Comparison of ENCODE assay signal across 25 cellular contexts in genomic region chr5:135934939-135935338, GRCh38. TPM values are rescaled to one million over a fixed set of nuclear protein-coding genes. Genes with fewer than 3 reads are reported as not detected.
A peak's percentile ranks its signal among the peaks of the same experiment; 100 is the strongest.
DNase-seq lines count a peak whose midpoint lies in the region; ATAC-seq and TF ChIP-seq lines count a peak whose summit lies in the region.
"Had no signal": no experiment of that assay in that cellular context is flagged by ENCODE, and none has a peak within 500 bp of the region (broad histone marks: within the 10 kb centered on the region; RNA-seq: fewer than 3 reads in every experiment).

No MANE protein-coding gene starts in this region.

- no peak overlapping the region for H3K4me3 ChIP-seq in HCT116 (replicated peaks in 1 of 2; ENCODE audit: low read depth in 1 of 2, low read length in 2 of 2)
- no peak overlapping the region for H3K4me3 ChIP-seq in SK-N-SH (ENCODE audit: low read depth in 2 of 2, low read length in 1 of 2)
- H3K4me3 ChIP-seq in osteoblast (ENCODE audit: insufficient read depth, low read length) = no peak overlapping the region
- H3K4me3 ChIP-seq: BLaER1 treated with 17β-estradiol and CSF1 and Interleukin-3, amounts not matched to agents 10 nM and 100 nM; HAP-1; lung; SJSA1; smooth muscle cell; uterus had no signal

- H3K9me2 ChIP-seq in HCT116 (ENCODE audit: insufficient read depth) (no peaks in the 10 kb centered on the region), SK-N-SH (no peaks in the 10 kb centered on the region)

- TF ChIP-seq POLR2A in HCT116 (IDR thresholded peaks at IDR 0.05; ENCODE audit: borderline replicate concordance, extremely low read depth, insufficient read depth, insufficient read length) = no peak

- DNase-seq in HCT116 (ENCODE audit: low read depth, low spot score) (no peak), SK-N-SH (no peak), fibroblast of peridontal ligament (ENCODE audit: extremely low read depth) (peak; percentile 47), osteoblast (ENCODE audit: insufficient read length, low spot score, missing footprints) (peak; percentile 73), inferior parietal cortex (ENCODE audit: extremely low spot score) (no peak), T1000 (lab: John Stamatoyannopoulos, UW) (no peak)
- DNase-seq in activated CD4-positive, alpha-beta T cell treated with anti-CD3 and anti-CD28 coated beads, Interleukin-2, amount 10 ng/mL, durations not matched to agents 7 days and 5 days = no peak
- DNase-seq: activated CD4-positive, alpha-beta T cell treated with anti-CD3 and anti-CD28 coated beads, Interleukin-2, amount 10 ng/mL, durations not matched to agents 24 days and 14 days; activated naive CD4-positive, alpha-beta T cell; anterior cingulate cortex; cortex of kidney; naive thymus-derived CD8-positive, alpha-beta T cell; NCI-H1048; NCI-H2081; NCI-H510A; stimulated activated CD8-positive, alpha-beta memory T cell treated with anti-CD3 and anti-CD28 coated beads, Interleukin-4, amount 100 ng/mL, for 48 hours; T-helper 9 cell; uterus had no signal

- no peak for ATAC-seq in HCT116
- ATAC-seq: naive thymus-derived CD8-positive, alpha-beta T cell had no signal

- WGBS in SK-N-SH (ENCODE audit: low lambda C conversion rate) = 76% methylated on average over 3 of the region's 3 CpGs

- no peak overlapping the region for H3K9ac ChIP-seq in HCT116 (ENCODE audit: low read length)
- H3K9ac ChIP-seq in SK-N-SH = no peak overlapping the region
- H3K9ac ChIP-seq: BLaER1 treated with 17β-estradiol and CSF1 and Interleukin-3, amounts not matched to agents 10 nM and 100 nM; KMS-11 had no signal

- H3K79me2 ChIP-seq in HCT116 (ENCODE audit: insufficient read depth, low read length) = no peaks in the 10 kb centered on the region
- H3K79me2 ChIP-seq in SK-N-SH (ENCODE audit: insufficient read depth) = peaks cover 66% of the 10 kb centered on the region
- no peaks in the 10 kb centered on the region for H3K79me2 ChIP-seq in osteoblast (ENCODE audit: insufficient read depth, low read length)

- RAD21 ChIA-PET in HCT116 (lab: Charles Lee; ENCODE audit: low non-redundant PET in 1 of 2, low total read pairs in 2 of 2, uncharacterized antibody in 2 of 2, unreplicated experiment in 2 of 2) = no interaction called here

- no peaks in the 10 kb centered on the region for H4K20me1 ChIP-seq in HCT116 (ENCODE audit: insufficient read depth)
- H4K20me1 ChIP-seq in SK-N-SH (ENCODE audit: insufficient read depth) = no peaks in the 10 kb centered on the region
- no peaks in the 10 kb centered on the region for H4K20me1 ChIP-seq in osteoblast (ENCODE audit: insufficient read depth, low read length)
- H4K20me1 ChIP-seq: BLaER1 treated with 17β-estradiol and CSF1 and Interleukin-3, amounts not matched to agents 10 nM and 100 nM had no signal

- TF ChIP-seq RAD21 in HCT116 (IDR thresholded peaks at IDR 0.05; ENCODE audit: low read depth) (no peak), SK-N-SH (IDR thresholded peaks at IDR 0.05; ENCODE audit: low read length) (no peak)

- H3K4me1 Mint-ChIP-seq in activated CD4-positive, alpha-beta T cell treated with anti-CD3 and anti-CD28 coated beads, Interleukin-2, amount 10 ng/mL, durations not matched to agents 7 days and 5 days = no peaks in the 10 kb centered on the region
- H3K4me1 Mint-ChIP-seq: activated CD4-positive, alpha-beta T cell treated with anti-CD3 and anti-CD28 coated beads, Interleukin-2, amount 10 ng/mL, durations not matched to agents 24 days and 14 days had no signal

- POLR2A ChIA-PET in HCT116 (lab: Charles Lee) (no interaction called here), SK-N-SH (lab: Yijun Ruan, JAX) (no interaction called here)
- POLR2A ChIA-PET in activated CD4-positive, alpha-beta T cell treated with anti-CD3 and anti-CD28 coated beads, Interleukin-2, amount 10 ng/mL, durations not matched to agents 7 days and 5 days (lab: Charles Lee) = no interaction called here

- H3F3A ChIP-seq in SK-N-SH (replicated peaks; ENCODE audit: insufficient read depth) = peaks cover 17% of the 10 kb centered on the region

- BruUV-seq in HCT116 (replicated peaks; lab: Mats Ljungman, UMichigan) = no TSS peak

- peaks cover 61% of the 10 kb centered on the region for H3K27me3 ChIP-seq in HCT116 (ENCODE audit: insufficient read depth, low read length)
- H3K27me3 ChIP-seq in SK-N-SH (ENCODE audit: insufficient read depth) = no peaks in the 10 kb centered on the region; the same call in 1 of the 2 replicates
- H3K27me3 ChIP-seq in osteoblast (ENCODE audit: insufficient read depth, low read length) = peaks cover 45% of the 10 kb centered on the region
- H3K27me3 ChIP-seq: BLaER1 treated with 17β-estradiol and CSF1 and Interleukin-3, amounts not matched to agents 10 nM and 100 nM had no signal

- TF ChIP-seq CTCF in HCT116 (IDR thresholded peaks at IDR 0.05 in 2 of 3, conservative IDR thresholded peaks at IDR 0.05 in 1 of 3; ENCODE audit: borderline replicate concordance in 1 of 3, insufficient read depth in 1 of 3, low read depth in 2 of 3, low read length in 2 of 3) = no peak
- no peak for TF ChIP-seq CTCF in SK-N-SH (IDR thresholded peaks at IDR 0.05)
- no peak for TF ChIP-seq CTCF in osteoblast (IDR thresholded peaks at IDR 0.05; ENCODE audit: extremely low read depth, low read depth, low read length)

- H3K4me2 ChIP-seq in HCT116 (ENCODE audit: low read length) (no peak overlapping the region), SK-N-SH (no peak overlapping the region), osteoblast (ENCODE audit: insufficient read depth, low read length) (no peak overlapping the region)
- H3K4me2 ChIP-seq: BLaER1 treated with 17β-estradiol and CSF1 and Interleukin-3, amounts not matched to agents 10 nM and 100 nM; KMS-11; smooth muscle cell had no signal

- H3K27me3 Mint-ChIP-seq in activated CD4-positive, alpha-beta T cell treated with anti-CD3 and anti-CD28 coated beads, Interleukin-2, amount 10 ng/mL, durations not matched to agents 7 days and 5 days = peaks cover 36% of the 10 kb centered on the region

- H3K27ac Mint-ChIP-seq in activated CD4-positive, alpha-beta T cell treated with anti-CD3 and anti-CD28 coated beads, Interleukin-2, amount 10 ng/mL, durations not matched to agents 7 days and 5 days = no peak overlapping the region
- H3K27ac Mint-ChIP-seq: activated CD4-positive, alpha-beta T cell treated with anti-CD3 and anti-CD28 coated beads, Interleukin-2, amount 10 ng/mL, durations not matched to agents 24 days and 14 days; naive thymus-derived CD8-positive, alpha-beta T cell had no signal

- H3K4me3 Mint-ChIP-seq in activated CD4-positive, alpha-beta T cell treated with anti-CD3 and anti-CD28 coated beads, Interleukin-2, amount 10 ng/mL, durations not matched to agents 7 days and 5 days = no peak overlapping the region
- H3K4me3 Mint-ChIP-seq: activated CD4-positive, alpha-beta T cell treated with anti-CD3 and anti-CD28 coated beads, Interleukin-2, amount 10 ng/mL, durations not matched to agents 24 days and 14 days; naive thymus-derived CD8-positive, alpha-beta T cell had no signal

- CTCF ChIA-PET in HCT116 (lab: Charles Lee) = no interaction called here
- CTCF ChIA-PET in SK-N-SH (lab: Yijun Ruan, JAX) = interaction anchor here (1.0 to 1.6 kb wide), 3 partner anchors 10 to 277 kb away, joined by 3 to 6 read pairs (median 5); no protein-coding TSS in a partner anchor
- CTCF ChIA-PET in activated CD4-positive, alpha-beta T cell treated with anti-CD3 and anti-CD28 coated beads, Interleukin-2, amount 10 ng/mL, durations not matched to agents 7 days and 5 days (lab: Charles Lee) = no interaction called here

- H3K27ac ChIP-seq in HCT116 (ENCODE audit: low read depth, low read length) (no peak overlapping the region), SK-N-SH (ENCODE audit: low read depth in 2 of 2, low read length in 1 of 2) (no peak overlapping the region), osteoblast (ENCODE audit: low read depth, low read length) (no peak overlapping the region)
- H3K27ac ChIP-seq: BLaER1 treated with 17β-estradiol and CSF1 and Interleukin-3, amounts not matched to agents 10 nM and 100 nM; KMS-11; SJSA1; uterus had no signal

- H3K36me3 ChIP-seq in HCT116 (ENCODE audit: control insufficient read depth in 1 of 2, insufficient read depth in 2 of 2, low read length in 2 of 2) (no peaks in the 10 kb centered on the region), SK-N-SH (replicated peaks in 1 of 2; ENCODE audit: control insufficient read depth in 1 of 2, insufficient read depth in 2 of 2, low read length in 1 of 2) (peaks cover 28 to 43% of the 10 kb centered on the region in 2 experiments), osteoblast (ENCODE audit: insufficient read depth, low read length) (no peaks in the 10 kb centered on the region)
- H3K36me3 ChIP-seq: BLaER1 treated with 17β-estradiol and CSF1 and Interleukin-3, amounts not matched to agents 10 nM and 100 nM; HAP-1; SJSA1; uterus had no signal

- H3K4me1 ChIP-seq in HCT116 (ENCODE audit: control insufficient read depth in 1 of 2, insufficient read depth in 2 of 2, low read length in 2 of 2) (no peaks in the 10 kb centered on the region), SK-N-SH (ENCODE audit: control insufficient read depth in 1 of 2, insufficient read depth in 2 of 2, low read depth in 1 of 2, low read length in 1 of 2) (no peaks in the 10 kb centered on the region; a peak in 2 of 4 replicates), osteoblast (ENCODE audit: insufficient read depth, low read length) (no peaks in the 10 kb centered on the region)
- H3K4me1 ChIP-seq: BLaER1 treated with 17β-estradiol and CSF1 and Interleukin-3, amounts not matched to agents 10 nM and 100 nM; HAP-1 had no signal

- H3K9me3 ChIP-seq in HCT116 (ENCODE audit: control insufficient read depth in 1 of 2, insufficient read depth in 1 of 2, low read depth in 1 of 2, low read length in 2 of 2) (no peaks in the 10 kb centered on the region), SK-N-SH (no peaks in the 10 kb centered on the region), osteoblast (ENCODE audit: low read depth, low read length) (no peaks in the 10 kb centered on the region)
- H3K9me3 ChIP-seq: HAP-1, SJSA1 had no signal

- TF ChIP-seq EP300 in SK-N-SH (IDR thresholded peaks at IDR 0.05; ENCODE audit: borderline replicate concordance in 1 of 2, low read depth in 1 of 2, low read length in 1 of 2) = no peak

- H2AFZ ChIP-seq in HCT116 (ENCODE audit: low read depth, low read length, poor library complexity, severe bottlenecking) = no peak overlapping the region
- H2AFZ ChIP-seq in SK-N-SH (ENCODE audit: low read depth) = no peak overlapping the region
- H2AFZ ChIP-seq in osteoblast (ENCODE audit: low read length) = no peak overlapping the region

- no peaks in the 10 kb centered on the region for H3K9me3 Mint-ChIP-seq in activated CD4-positive, alpha-beta T cell treated with anti-CD3 and anti-CD28 coated beads, Interleukin-2, amount 10 ng/mL, durations not matched to agents 7 days and 5 days
- H3K9me3 Mint-ChIP-seq: activated CD4-positive, alpha-beta T cell treated with anti-CD3 and anti-CD28 coated beads, Interleukin-2, amount 10 ng/mL, durations not matched to agents 24 days and 14 days; naive thymus-derived CD8-positive, alpha-beta T cell had no signal

- intact Hi-C loops in HCT116 (cut with micrococcal nuclease) = loop anchor here (5.0 kb wide), 1 partner anchor 33 kb away; no protein-coding TSS in a partner anchor

- no peaks in the 10 kb centered on the region for H3K36me3 Mint-ChIP-seq in activated CD4-positive, alpha-beta T cell treated with anti-CD3 and anti-CD28 coated beads, Interleukin-2, amount 10 ng/mL, durations not matched to agents 7 days and 5 days (ENCODE audit: low read depth)
- H3K36me3 Mint-ChIP-seq: naive thymus-derived CD8-positive, alpha-beta T cell had no signal

RNA-seq across cellular contexts. Expression of gene LECT2, which starts 19.8 kb away (rescaled TPM):
- not detected for total RNA-seq in HCT116 (2021; ENCODE audit: unreplicated experiment)
- not detected in 2 replicates for polyA plus RNA-seq in HCT116 (2012)
- polyA plus RNA-seq in SK-N-SH (2012; rRNA removed) = 0.18 and 0.60 TPM in 2 replicates
- polyA plus RNA-seq in SK-N-SH (2012; cell fraction: cytosol; rRNA removed) = 0.31 and 0.46 TPM in 2 replicates
- polyA plus RNA-seq in SK-N-SH (2012; cell fraction: nucleus; rRNA removed) = 0.35 and 0.49 TPM in 2 replicates
- total RNA-seq in osteoblast = not detected in 2 replicates
- total RNA-seq in activated CD4-positive, alpha-beta T cell treated with anti-CD3 and anti-CD28 coated beads, Interleukin-2, amount 10 ng/mL, durations not matched to agents 7 days and 5 days = not detected
- total RNA-seq: activated CD4-positive, alpha-beta T cell treated with anti-CD3 and anti-CD28 coated beads, Interleukin-2, amount 10 ng/mL, durations not matched to agents 24 days and 14 days; lung; naive thymus-derived CD8-positive, alpha-beta T cell; SJSA1; smooth muscle cell; subcutaneous adipose tissue; uterus had no signal
- polyA plus RNA-seq: lung; naive thymus-derived CD8-positive, alpha-beta T cell; smooth muscle cell had no signal

RNA-seq across cellular contexts. Expression of gene IL9, which starts 39.3 kb away (rescaled TPM):
- not detected for total RNA-seq in HCT116 (2021; ENCODE audit: unreplicated experiment)
- not detected in 2 replicates for polyA plus RNA-seq in HCT116 (2012)
- polyA plus RNA-seq in SK-N-SH (2012; rRNA removed) = not detected in 2 replicates
- polyA plus RNA-seq in SK-N-SH (2012; cell fraction: cytosol; rRNA removed) = not detected in 2 replicates
- 0.22 TPM in 1 of 2 replicates, not detected in the other for polyA plus RNA-seq in SK-N-SH (2012; cell fraction: nucleus; rRNA removed)
- not detected in 2 replicates for total RNA-seq in osteoblast
- not detected for total RNA-seq in activated CD4-positive, alpha-beta T cell treated with anti-CD3 and anti-CD28 coated beads, Interleukin-2, amount 10 ng/mL, durations not matched to agents 7 days and 5 days
- total RNA-seq: lung; naive thymus-derived CD8-positive, alpha-beta T cell; SJSA1; smooth muscle cell; subcutaneous adipose tissue; uterus had no signal
- polyA plus RNA-seq: lung; naive thymus-derived CD8-positive, alpha-beta T cell; smooth muscle cell had no signal

Comparison
In these comparisons a context has a peak if more than half of its experiments do, and no peak if none do; other contexts are left out.
1. DNase-seq: peak in fibroblast of peridontal ligament (single experiment) and osteoblast (single experiment); none in HCT116 (single experiment), SK-N-SH (single experiment), inferior parietal cortex (single experiment), T1000 (single experiment) and activated CD4-positive, alpha-beta T cell treated with anti-CD3 and anti-CD28 coated beads, Interleukin-2, amount 10 ng/mL, durations not matched to agents 7 days and 5 days (single experiment).
2. Of the 11 proteins assayed by ChIP-seq in both SK-N-SH and HCT116: peak only in SK-N-SH: none; only in HCT116: none; in both: REST; in neither: 10.